Comparison of ENCODE assay signal across 8 cellular contexts in the genomic region with DNA sequence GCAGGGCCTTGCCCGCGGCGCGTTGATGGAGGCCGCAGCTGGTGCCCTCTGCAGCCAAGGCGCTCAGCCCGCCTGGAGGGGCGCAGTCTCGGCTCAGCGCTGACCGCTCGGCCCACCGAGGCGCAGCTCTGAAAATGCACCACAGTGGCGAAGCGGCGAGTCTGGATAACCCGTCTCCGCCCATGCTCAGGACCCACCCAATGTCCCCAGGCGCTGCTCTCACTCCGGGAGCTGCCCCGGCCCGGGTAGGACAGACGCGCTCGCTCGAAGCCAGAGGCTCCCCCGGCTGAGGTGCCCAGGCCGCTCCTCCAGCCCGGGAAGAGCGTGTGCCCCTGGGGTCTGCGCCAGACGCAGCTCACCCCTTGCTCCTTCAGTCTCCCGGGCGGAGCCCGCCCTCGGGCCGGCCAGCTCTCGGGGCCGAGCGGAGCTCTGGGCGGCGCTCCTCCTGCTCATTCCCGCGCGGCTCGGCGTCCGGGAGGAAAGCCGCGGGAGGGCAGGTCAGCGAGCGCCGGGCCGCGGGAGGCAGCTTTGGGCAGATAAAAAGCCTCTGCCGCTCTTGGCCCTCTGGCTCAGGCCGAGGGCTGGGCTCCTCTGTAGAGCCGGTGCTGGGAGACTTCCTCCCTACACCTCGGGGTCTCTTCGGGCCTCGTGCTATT. TPM values are rescaled to one million over a fixed set of nuclear protein-coding genes. Genes with fewer than 3 reads are reported as not detected.
DNase-seq lines count a peak whose midpoint lies in the region; TF ChIP-seq lines count a peak whose summit lies in the region.

No MANE protein-coding gene starts in this region.

- no peak for TF ChIP-seq CTCF in smooth muscle cell (IDR thresholded peaks at IDR 0.05; ENCODE audit: borderline replicate concordance, insufficient read depth, poor library complexity, severe bottlenecking)

- no peaks in the 10 kb centered on the region; the same call in 1 of the 2 replicates for H3K36me3 ChIP-seq in H7 (replicated peaks; ENCODE audit: control insufficient read depth, insufficient read depth, low read length)
- H3K36me3 ChIP-seq in smooth muscle cell (ENCODE audit: low read depth) = peaks cover 3% of the 10 kb centered on the region

- no peaks in the 10 kb centered on the region for H4K20me1 ChIP-seq in smooth muscle cell (ENCODE audit: low read depth)

- H3K9me3 ChIP-seq in smooth muscle cell (replicated peaks; ENCODE audit: low read depth) = no peaks in the 10 kb centered on the region

- peaks cover 62% of the 10 kb centered on the region for H3K27me3 ChIP-seq in H7 (ENCODE audit: control insufficient read depth, insufficient read depth, low read length)
- peaks cover 71% of the 10 kb centered on the region for H3K27me3 ChIP-seq in smooth muscle cell (ENCODE audit: low read depth)

- H3K27ac ChIP-seq in smooth muscle cell (ENCODE audit: low read depth) = no peak overlapping the region

- H3K4me3 ChIP-seq in H7 (ENCODE audit: insufficient read depth, low read depth, low read length) (peak overlapping the region; percentile 45), smooth muscle cell (peak overlapping the region; percentile 51)

- H3K4me1 ChIP-seq in smooth muscle cell (ENCODE audit: low read depth) = peaks cover 30% of the 10 kb centered on the region

- H2AFZ ChIP-seq in smooth muscle cell (ENCODE audit: low read depth) = no peak overlapping the region

- WGBS in smooth muscle cell (ENCODE audit: low lambda C conversion rate) = 2% methylated on average over 61 of the region's 62 CpGs

- H3K9ac ChIP-seq in smooth muscle cell (ENCODE audit: low read depth) = no peak overlapping the region

- peak overlapping the region; percentile 98 for H3K4me2 ChIP-seq in smooth muscle cell

- peak; percentile 7 to 39 for DNase-seq in SHP77 (lab: John Stamatoyannopoulos, UW)
- DNase-seq in SHP77 treated with DMSO at 0.1 percent for 48 hours (lab: John Stamatoyannopoulos, UW) = no peak
- peak; percentile 81 for DNase-seq in H7
- DNase-seq in NCI-H2227 treated with DMSO at 0.1 percent for 48 hours (lab: John Stamatoyannopoulos, UW) = peak; percentile 52
- peak; percentile 76 for DNase-seq in astrocyte of the hippocampus (ENCODE audit: low read depth, low spot score)
- peak; percentile 50 for DNase-seq in iPS-NIHi7 (ENCODE audit: extremely low spot score)
- no peak for DNase-seq in smooth muscle cell (lab: John Stamatoyannopoulos, UW; ENCODE audit: unreplicated experiment)
- DNase-seq in putamen (ENCODE audit: low spot score) = no peak

- H3K79me2 ChIP-seq in smooth muscle cell (ENCODE audit: low read depth) = no peaks in the 10 kb centered on the region

- H3F3A ChIP-seq in smooth muscle cell (ENCODE audit: low read depth) = no peaks in the 10 kb centered on the region

RNA-seq across cellular contexts. Expression of a gene that starts 1.6 kb away (rescaled TPM):
- under 0.01 and 0.37 TPM in 2 replicates for total RNA-seq in H7 (2014; rRNA removed; shearing (Covaris generic))
- 0.13 and 2.3 TPM in 2 replicates for total RNA-seq in smooth muscle cell
- 0.04 TPM in 1 of 2 replicates, not detected in the other for polyA plus RNA-seq in smooth muscle cell

Comparison
In these comparisons a context has a peak if more than half of its experiments do, and no peak if none do; other contexts are left out.
1. DNase-seq: peak in SHP77 (2 of 2), H7 (single experiment), NCI-H2227 treated with DMSO at 0.1 percent for 48 hours (single experiment), astrocyte of the hippocampus (single experiment) and iPS-NIHi7 (single experiment); none in SHP77 treated with DMSO at 0.1 percent for 48 hours (single experiment), smooth muscle cell (single experiment) and putamen (single experiment).